Comparison of ENCODE assay signal across 8 cellular contexts in genomic region chrX:10015711-10016515, GRCh38. TPM values are rescaled to one million over a fixed set of nuclear protein-coding genes. Genes with fewer than 3 reads are reported as not detected.
A peak's percentile ranks its signal among the peaks of the same experiment; 100 is the strongest.
DNase-seq lines count a peak whose midpoint lies in the region; ATAC-seq and TF ChIP-seq lines count a peak whose summit lies in the region.

No MANE protein-coding gene starts in this region.

- H3K36me3 ChIP-seq in CD4-positive, alpha-beta memory T cell (ENCODE audit: insufficient read depth, low read length) = no peaks in the 10 kb centered on the region
- no peaks in the 10 kb centered on the region for H3K36me3 ChIP-seq in naive thymus-derived CD4-positive, alpha-beta T cell (ENCODE audit: control insufficient read depth in 2 of 3, insufficient read depth in 3 of 3, low read length in 3 of 3)

- no peaks in the 10 kb centered on the region for H3K9me3 ChIP-seq in CD4-positive, alpha-beta memory T cell (ENCODE audit: control insufficient read depth in 1 of 2, low read length in 2 of 2)
- H3K9me3 ChIP-seq in naive thymus-derived CD4-positive, alpha-beta T cell (ENCODE audit: control insufficient read depth in 2 of 3, low read length in 3 of 3) = no peaks in the 10 kb centered on the region

- H3K36me3 Mint-ChIP-seq in CD4-positive, alpha-beta memory T cell = peaks cover 0 to 4% of the 10 kb centered on the region in 2 donors
- H3K36me3 Mint-ChIP-seq in naive thymus-derived CD4-positive, alpha-beta T cell = peaks cover 0 to 8% (median 0%) of the 10 kb centered on the region in 5 donors

- intact Hi-C loops in CD4-positive, alpha-beta memory T cell (cut with micrococcal nuclease) = loop anchor here (2.0 to 10.0 kb wide), 2 partner anchors 95 to 1739 kb away; partner anchors contain the start of gene MSL3
- intact Hi-C loops in naive thymus-derived CD4-positive, alpha-beta T cell (cut with micrococcal nuclease) = loop anchor here (1.0 to 10.0 kb wide), 6 partner anchors 55 to 1751 kb away; partner anchors contain the start of gene MSL3 (in 1 of the 2)

- H3K27me3 ChIP-seq in CD4-positive, alpha-beta memory T cell (ENCODE audit: insufficient read depth, low read length) = no peaks in the 10 kb centered on the region
- H3K27me3 ChIP-seq in naive thymus-derived CD4-positive, alpha-beta T cell (ENCODE audit: control insufficient read depth in 2 of 2, insufficient read depth in 2 of 2, low read length in 2 of 2) = no peaks in the 10 kb centered on the region

- H3K4me3 ChIP-seq in CD4-positive, alpha-beta memory T cell (ENCODE audit: low read length in 2 of 2) = no peak overlapping the region
- no peak overlapping the region for H3K4me3 ChIP-seq in naive thymus-derived CD4-positive, alpha-beta T cell (ENCODE audit: low read length)

- CTCF ChIA-PET in CD4-positive, alpha-beta memory T cell (lab: Charles Lee; ENCODE audit: partially characterized antibody) = interaction anchor here (0.9 to 1.0 kb wide), 2 partner anchors 70 to 99 kb away, joined by 3 read pairs; no protein-coding TSS in a partner anchor
- CTCF ChIA-PET in naive thymus-derived CD4-positive, alpha-beta T cell (lab: Charles Lee) = interaction anchor here (1.9 kb wide), 1 partner anchor 98 kb away, joined by 6 read pairs; no protein-coding TSS in a partner anchor

- peak in 2 of 5 donors; percentile 9 to 35 for DNase-seq in CD4-positive, alpha-beta memory T cell
- DNase-seq in epithelial cell of prostate (ENCODE audit: low read depth, low spot score) (no peak), cortex of kidney (lab: John Stamatoyannopoulos, UW) (no peak), GM19238 (ENCODE audit: insufficient read length, low spot score) (no peak)
- DNase-seq in naive thymus-derived CD4-positive, alpha-beta T cell = peak in 2 of 9 donors; percentile 8 to 31

- H3K27ac ChIP-seq in CD4-positive, alpha-beta memory T cell (ENCODE audit: low read depth, low read length) = no peak overlapping the region
- H3K27ac ChIP-seq in epithelial cell of prostate = peak overlapping the region; percentile 74
- no peak overlapping the region for H3K27ac ChIP-seq in naive thymus-derived CD4-positive, alpha-beta T cell (ENCODE audit: low read depth, low read length)

- H3K27ac Mint-ChIP-seq in CD4-positive, alpha-beta memory T cell = peak overlapping the region in 3 of 7 donors; percentile 36 to 84 (median 75)
- H3K27ac Mint-ChIP-seq in naive thymus-derived CD4-positive, alpha-beta T cell = peak overlapping the region in 7 of 9 donors; percentile 22 to 86 (median 48)

- POLR2A ChIA-PET in CD4-positive, alpha-beta memory T cell (lab: Charles Lee; ENCODE audit: partially characterized antibody) = interaction anchor here (0.9 to 1.2 kb wide), 5 partner anchors 12 to 97 kb away, joined by 3 to 6 read pairs (median 3); no protein-coding TSS in a partner anchor
- POLR2A ChIA-PET in naive thymus-derived CD4-positive, alpha-beta T cell (lab: Charles Lee) = interaction anchor here (0.7 to 1.2 kb wide), 5 partner anchors 69 to 394 kb away, joined by 3 to 6 read pairs (median 4); no protein-coding TSS in a partner anchor

- ATAC-seq in GM21529 (IDR thresholded peaks at IDR 0.05; ENCODE audit: unreplicated experiment) (peak; percentile 5), SK-N-SH treated with all-trans-retinoic acid at 6 μM for 48 hours (peak; percentile 23), HG02610 (IDR thresholded peaks at IDR 0.05; ENCODE audit: unreplicated experiment) (no peak)
- peak; percentile 1 for ATAC-seq in naive thymus-derived CD4-positive, alpha-beta T cell

- H3K4me3 Mint-ChIP-seq in CD4-positive, alpha-beta memory T cell = peak overlapping the region; percentile 62 to 82 (median 75)
- H3K4me3 Mint-ChIP-seq in naive thymus-derived CD4-positive, alpha-beta T cell = peak overlapping the region; percentile 57 to 84 (median 80)

- H3K9me3 Mint-ChIP-seq in CD4-positive, alpha-beta memory T cell = no peaks in the 10 kb centered on the region
- H3K9me3 Mint-ChIP-seq in naive thymus-derived CD4-positive, alpha-beta T cell = peaks cover 0 to 6% (median 0%) of the 10 kb centered on the region in 11 donors

- H3K4me1 ChIP-seq in CD4-positive, alpha-beta memory T cell (ENCODE audit: insufficient read depth, low read length) = peaks cover 31% of the 10 kb centered on the region
- H3K4me1 ChIP-seq in naive thymus-derived CD4-positive, alpha-beta T cell (ENCODE audit: control insufficient read depth in 2 of 2, insufficient read depth in 2 of 2, low read length in 2 of 2) = peaks cover 6 to 13% of the 10 kb centered on the region in 2 donors

- peaks cover 15 to 43% (median 30%) of the 10 kb centered on the region in 4 donors for H3K4me1 Mint-ChIP-seq in CD4-positive, alpha-beta memory T cell
- H3K4me1 Mint-ChIP-seq in naive thymus-derived CD4-positive, alpha-beta T cell = peaks cover 16 to 46% (median 38%) of the 10 kb centered on the region in 7 donors

- no peaks in the 10 kb centered on the region for H3K27me3 Mint-ChIP-seq in CD4-positive, alpha-beta memory T cell
- H3K27me3 Mint-ChIP-seq in naive thymus-derived CD4-positive, alpha-beta T cell = peaks cover 0 to under 1% (median 0%) of the 10 kb centered on the region in 5 donors

TF ChIP-seq in SK-N-SH treated with all-trans-retinoic acid at 6 μM for 48 hours, 23 proteins besides CTCF, POLR2A, EP300 and RAD21:
- no peak for TF ChIP-seq ZFP30 (CRISPR knock-in tag; IDR thresholded peaks at IDR 0.05)
- TF ChIP-seq, protein P1, sequence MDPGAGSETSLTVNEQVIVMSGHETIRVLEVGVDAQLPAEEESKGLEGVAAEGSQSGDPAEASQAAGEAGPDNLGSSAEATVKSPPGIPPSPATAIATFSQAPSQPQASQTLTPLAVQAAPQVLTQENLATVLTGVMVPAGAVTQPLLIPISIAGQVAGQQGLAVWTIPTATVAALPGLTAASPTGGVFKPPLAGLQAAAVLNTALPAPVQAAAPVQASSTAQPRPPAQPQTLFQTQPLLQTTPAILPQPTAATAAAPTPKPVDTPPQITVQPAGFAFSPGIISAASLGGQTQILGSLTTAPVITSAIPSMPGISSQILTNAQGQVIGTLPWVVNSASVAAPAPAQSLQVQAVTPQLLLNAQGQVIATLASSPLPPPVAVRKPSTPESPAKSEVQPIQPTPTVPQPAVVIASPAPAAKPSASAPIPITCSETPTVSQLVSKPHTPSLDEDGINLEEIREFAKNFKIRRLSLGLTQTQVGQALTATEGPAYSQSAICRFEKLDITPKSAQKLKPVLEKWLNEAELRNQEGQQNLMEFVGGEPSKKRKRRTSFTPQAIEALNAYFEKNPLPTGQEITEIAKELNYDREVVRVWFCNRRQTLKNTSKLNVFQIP (CRISPR knock-in tag; IDR thresholded peaks at IDR 0.05; ENCODE audit: borderline replicate concordance, low read depth) = no peak
- no peak for TF ChIP-seq CREB5 (CRISPR knock-in tag; IDR thresholded peaks at IDR 0.05; ENCODE audit: low read depth)
- TF ChIP-seq ZFP3 (CRISPR knock-in tag; IDR thresholded peaks at IDR 0.05) = no peak
- no peak for TF ChIP-seq GLIS3 (CRISPR knock-in tag; IDR thresholded peaks at IDR 0.05)
- TF ChIP-seq PPARA (CRISPR knock-in tag; IDR thresholded peaks at IDR 0.05; ENCODE audit: borderline replicate concordance) = no peak
- TF ChIP-seq PATZ1 (CRISPR knock-in tag; IDR thresholded peaks at IDR 0.05; ENCODE audit: borderline replicate concordance) = no peak

RNA-seq across cellular contexts. Expression of gene CLDN34, which starts 48.8 kb away (rescaled TPM):
- total RNA-seq in CD4-positive, alpha-beta memory T cell = not detected
- not detected for polyA plus RNA-seq in CD4-positive, alpha-beta memory T cell
- total RNA-seq in naive thymus-derived CD4-positive, alpha-beta T cell = not detected
- polyA plus RNA-seq in naive thymus-derived CD4-positive, alpha-beta T cell = not detected
